ENCODE assay signal across 13 cellular contexts in genomic region chr1:200873116-200873670, GRCh38. TPM values are rescaled to one million over a fixed set of nuclear protein-coding genes. Genes with fewer than 3 reads are reported as not detected.
DNase-seq lines count a peak whose midpoint lies in the region; ATAC-seq and TF ChIP-seq lines count a peak whose summit lies in the region.
"Had no signal": no experiment of that assay in that cellular context is flagged by ENCODE, and none has a peak within 500 bp of the region (broad histone marks: within the 10 kb centered on the region; RNA-seq: fewer than 3 reads in every experiment).

No MANE protein-coding gene starts in this region.

- H3K4me3 ChIP-seq in stomach (peak overlapping the region; percentile 31 to 49 (median 46)), WERI-Rb-1 (ENCODE audit: low read depth, low read length) (no peak overlapping the region)

- H3K27me3 ChIP-seq in stomach = peaks cover 10 to 84% (median 30%) of the 10 kb centered on the region in 3 donors
- no peaks in the 10 kb centered on the region for H3K27me3 ChIP-seq in WERI-Rb-1 (ENCODE audit: insufficient read depth, low read depth, severe bottlenecking)

- no peak for ATAC-seq in central memory CD8-positive, alpha-beta T cell (replicated peaks; ENCODE audit: extremely low read depth, poor library complexity, severe bottlenecking)
- ATAC-seq in GM19328 (IDR thresholded peaks at IDR 0.05; ENCODE audit: unreplicated experiment) = no peak
- ATAC-seq: Panc1 had no signal

- intact Hi-C loops in stomach (cut with DNase I; ENCODE audit: low total_unique reads) = no loop called here

- H3K27ac ChIP-seq in stomach (peak overlapping the region; percentile 34 to 60 (median 54)), WERI-Rb-1 (no peak overlapping the region)

- H3K4me3 Mint-ChIP-seq in central memory CD8-positive, alpha-beta T cell = peak overlapping the region; percentile 62

- TF ChIP-seq POLR2A in stomach (IDR thresholded peaks at IDR 0.05) = no peak

- H3K36me3 Mint-ChIP-seq in central memory CD8-positive, alpha-beta T cell (ENCODE audit: insufficient read depth) = peaks cover 2% of the 10 kb centered on the region

- H3K9me3 Mint-ChIP-seq in central memory CD8-positive, alpha-beta T cell = no peaks in the 10 kb centered on the region
- H3K9me3 Mint-ChIP-seq: activated naive CD4-positive, alpha-beta T cell treated with anti-CD3 and anti-CD28 coated beads for 36 hours had no signal

- DNase-seq in DMS153 (lab: John Stamatoyannopoulos, UW) = peak; percentile 33
- no peak for DNase-seq in DMS153 treated with DMSO at 0.1 percent for 48 hours (lab: John Stamatoyannopoulos, UW; ENCODE audit: unreplicated experiment)
- DNase-seq in central memory CD8-positive, alpha-beta T cell (ENCODE audit: low spot score in 2 of 2) = no peak
- DNase-seq in left kidney (ENCODE audit: low read depth, low spot score) = peak; percentile 80
- DNase-seq in stomach = peak; percentile 38
- no peak for DNase-seq in NCI-H1048 (lab: John Stamatoyannopoulos, UW)
- DNase-seq in WERI-Rb-1 = no peak
- DNase-seq: activated naive CD4-positive, alpha-beta T cell treated with anti-CD3 and anti-CD28 coated beads for 36 hours; mesenchymal stem cell; NCI-H1930 had no signal

- H3K27me3 Mint-ChIP-seq in central memory CD8-positive, alpha-beta T cell = peaks cover 27% of the 10 kb centered on the region

- H3K27ac Mint-ChIP-seq in central memory CD8-positive, alpha-beta T cell (ENCODE audit: low read depth) = no peak overlapping the region
- H3K27ac Mint-ChIP-seq: activated naive CD4-positive, alpha-beta T cell treated with anti-CD3 and anti-CD28 coated beads for 36 hours had no signal

- peaks cover 12 to 16% (median 15%) of the 10 kb centered on the region in 4 donors for H3K4me1 ChIP-seq in stomach

- H3K9me3 ChIP-seq in stomach = no peaks in the 10 kb centered on the region
- H3K9me3 ChIP-seq in WERI-Rb-1 (ENCODE audit: severe bottlenecking) = no peaks in the 10 kb centered on the region

- TF ChIP-seq CTCF in stomach (IDR thresholded peaks at IDR 0.05) (no peak), WERI-Rb-1 (IDR thresholded peaks at IDR 0.05; ENCODE audit: low read depth, low read length) (no peak)

- peaks cover 44% of the 10 kb centered on the region for H3K4me1 Mint-ChIP-seq in central memory CD8-positive, alpha-beta T cell

- WGBS in stomach, 5 donors = 0 to 8% (median 4%) methylated on average over 1 to 61 of the region's 61 CpGs

- H3K36me3 ChIP-seq in stomach = no peaks in the 10 kb centered on the region
- H3K36me3 ChIP-seq in WERI-Rb-1 = no peaks in the 10 kb centered on the region

- TF ChIP-seq EP300 in stomach (IDR thresholded peaks at IDR 0.05) = no peak

RNA-seq across cellular contexts. Expression of gene GPR25, which starts 0.4 kb away (rescaled TPM):
- not detected for total RNA-seq in stomach
- 1 to 10 TPM in 1 of 3 donors, under 1 TPM in 2; 0.08 to 1.5 (median 0.75) TPM for polyA plus RNA-seq in stomach
- total RNA-seq: A172; activated naive CD4-positive, alpha-beta T cell treated with anti-CD3 and anti-CD28 coated beads for 36 hours had no signal

RNA-seq across cellular contexts. Expression of gene INAVA, which starts 21.5 kb away (rescaled TPM):
- 100 to 1,000 TPM in 3 of 5 donors, 10 to 100 TPM in 2; 38.0 to 184 (median 102) TPM for total RNA-seq in stomach
- 10 to 100 TPM; 11.3 to 75.3 (median 28.2) TPM for polyA plus RNA-seq in stomach
- total RNA-seq: activated naive CD4-positive, alpha-beta T cell treated with anti-CD3 and anti-CD28 coated beads for 36 hours had no signal

Comparison
In these comparisons a context has a peak if more than half of its experiments do, and no peak if none do; other contexts are left out.
1. DNase-seq: peak in DMS153 (single experiment), left kidney (single experiment) and stomach (single experiment); none in DMS153 treated with DMSO at 0.1 percent for 48 hours (single experiment), central memory CD8-positive, alpha-beta T cell (0 of 2), NCI-H1048 (single experiment) and WERI-Rb-1 (single experiment).